1 cellular context compared by ENCODE assay signal in the genomic region with DNA sequence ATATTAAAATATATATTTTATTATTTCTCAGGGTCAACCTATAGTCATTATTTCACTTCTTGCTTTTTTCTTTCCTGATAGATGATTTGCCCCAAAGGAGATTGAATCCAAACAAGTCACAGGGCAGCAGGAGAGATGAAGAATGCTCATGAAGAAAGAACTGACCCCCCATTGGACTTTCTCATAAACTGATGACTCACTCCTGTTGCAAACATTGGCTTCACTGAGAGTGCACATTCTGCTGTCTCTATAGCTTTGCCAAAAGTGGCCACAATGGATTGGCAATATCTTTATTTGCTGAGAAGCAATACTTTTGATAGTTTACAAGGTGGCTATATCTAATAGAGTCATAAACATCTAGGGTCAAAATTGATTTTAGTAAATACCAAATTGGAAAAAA.
TF ChIP-seq lines count a peak whose summit lies in the region.

No MANE protein-coding gene starts in this region.

TF ChIP-seq in HepG2, 621 proteins besides CTCF, POLR2A, EP300 and RAD21:
- TF ChIP-seq FOSL2 (CRISPR knock-in tag; IDR thresholded peaks at IDR 0.05) (peak; percentile 87), ZNF644 (CRISPR knock-in tag; IDR thresholded peaks at IDR 0.05; ENCODE audit: low read depth) (0 out of 2 replicates have a peak, but pooled peaks have one; percentile 43), NFE2L2 (IDR thresholded peaks at IDR 0.05; ENCODE audit: low read length) (peak; percentile 50; the same call in 1 of the 2 replicates), ZNF274 (CRISPR knock-in tag; IDR thresholded peaks at IDR 0.05) (no peak), SP5 (CRISPR knock-in tag; IDR thresholded peaks at IDR 0.05; ENCODE audit: borderline replicate concordance, low read depth) (no peak), MAFK (conservative IDR thresholded peaks at IDR 0.05 in 1 of 2, IDR thresholded peaks at IDR 0.05 in 1 of 2; ENCODE audit: low read length in 2 of 2) (peak; percentile 27 to 57; a peak in 3 of 4 replicates), KLF11 (CRISPR knock-in tag; IDR thresholded peaks at IDR 0.05) (no peak), FOSL1 (CRISPR knock-in tag; IDR thresholded peaks at IDR 0.05; ENCODE audit: borderline replicate concordance) (peak; percentile 37; the same call in 1 of the 2 replicates), MAFF (IDR thresholded peaks at IDR 0.05; ENCODE audit: low read depth, low read length) (peak; percentile 38)
- TF ChIP-seq, protein P1, sequence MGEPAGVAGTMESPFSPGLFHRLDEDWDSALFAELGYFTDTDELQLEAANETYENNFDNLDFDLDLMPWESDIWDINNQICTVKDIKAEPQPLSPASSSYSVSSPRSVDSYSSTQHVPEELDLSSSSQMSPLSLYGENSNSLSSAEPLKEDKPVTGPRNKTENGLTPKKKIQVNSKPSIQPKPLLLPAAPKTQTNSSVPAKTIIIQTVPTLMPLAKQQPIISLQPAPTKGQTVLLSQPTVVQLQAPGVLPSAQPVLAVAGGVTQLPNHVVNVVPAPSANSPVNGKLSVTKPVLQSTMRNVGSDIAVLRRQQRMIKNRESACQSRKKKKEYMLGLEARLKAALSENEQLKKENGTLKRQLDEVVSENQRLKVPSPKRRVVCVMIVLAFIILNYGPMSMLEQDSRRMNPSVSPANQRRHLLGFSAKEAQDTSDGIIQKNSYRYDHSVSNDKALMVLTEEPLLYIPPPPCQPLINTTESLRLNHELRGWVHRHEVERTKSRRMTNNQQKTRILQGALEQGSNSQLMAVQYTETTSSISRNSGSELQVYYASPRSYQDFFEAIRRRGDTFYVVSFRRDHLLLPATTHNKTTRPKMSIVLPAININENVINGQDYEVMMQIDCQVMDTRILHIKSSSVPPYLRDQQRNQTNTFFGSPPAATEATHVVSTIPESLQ (CRISPR knock-in tag; conservative IDR thresholded peaks at IDR 0.05): no peak
